ENCODE assay signal across 8 cellular contexts in the genomic region with DNA sequence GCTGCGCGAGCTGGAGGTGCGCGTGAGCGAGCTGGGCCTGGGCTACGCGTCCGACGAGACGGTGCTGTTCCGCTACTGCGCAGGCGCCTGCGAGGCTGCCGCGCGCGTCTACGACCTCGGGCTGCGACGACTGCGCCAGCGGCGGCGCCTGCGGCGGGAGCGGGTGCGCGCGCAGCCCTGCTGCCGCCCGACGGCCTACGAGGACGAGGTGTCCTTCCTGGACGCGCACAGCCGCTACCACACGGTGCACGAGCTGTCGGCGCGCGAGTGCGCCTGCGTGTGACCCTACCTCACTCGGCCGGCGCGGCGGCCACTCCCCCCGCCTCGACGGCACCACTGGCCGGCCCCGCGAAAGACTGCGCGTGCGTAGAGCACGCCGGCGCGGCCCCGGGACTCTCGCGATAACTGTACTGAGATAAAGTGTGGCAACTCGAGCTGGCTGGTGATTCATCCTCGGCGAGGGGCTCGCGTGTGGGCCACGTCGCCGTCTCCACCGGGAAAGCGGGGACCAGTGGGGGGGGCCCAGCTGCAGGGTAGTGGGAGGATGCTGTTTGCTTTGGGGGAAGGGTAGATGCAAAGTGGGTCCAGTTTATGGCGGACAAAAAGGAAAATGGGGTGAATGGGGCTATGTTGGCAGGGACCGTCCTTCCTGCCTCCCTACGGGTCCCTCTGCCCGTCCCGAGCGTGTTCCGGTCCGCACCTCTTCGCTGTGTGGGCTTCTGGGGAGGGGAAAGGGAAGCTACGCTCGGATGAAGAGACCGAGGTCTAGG. TPM values are rescaled to one million over a fixed set of nuclear protein-coding genes. Genes with fewer than 3 reads are reported as not detected.
A peak's percentile ranks its signal among the peaks of the same experiment; 100 is the strongest.
DNase-seq lines count a peak whose midpoint lies in the region; ATAC-seq and TF ChIP-seq lines count a peak whose summit lies in the region.

No MANE protein-coding gene starts in this region.

- no peaks in the 10 kb centered on the region for H3K9me3 ChIP-seq in adipocyte (ENCODE audit: control insufficient read depth, low read length)
- H3K9me3 ChIP-seq in right atrium auricular region, result no peaks in the 10 kb centered on the region
- H3K9me3 ChIP-seq in prostate gland, result no peaks in the 10 kb centered on the region
- no peaks in the 10 kb centered on the region for H3K9me3 ChIP-seq in upper lobe of right lung

- no peaks in the 10 kb centered on the region for H3K4me1 Mint-ChIP-seq in HFFc6 (ENCODE audit: low read depth)

- ATAC-seq in upper lobe of right lung, result peak; percentile 90

- peaks cover 30% of the 10 kb centered on the region for H3K27me3 Mint-ChIP-seq in HFFc6 (ENCODE audit: insufficient read depth)

- WGBS in prostate gland, result 3% methylated on average over 64 of the region's 91 CpGs

- H3K36me3 ChIP-seq in adipocyte (ENCODE audit: control insufficient read depth, insufficient read depth, low read length, severe bottlenecking) (no peaks in the 10 kb centered on the region), right atrium auricular region (no peaks in the 10 kb centered on the region), prostate gland (no peaks in the 10 kb centered on the region), upper lobe of right lung (no peaks in the 10 kb centered on the region)

- H3K4me3 Mint-ChIP-seq in HFFc6, result peak overlapping the region; percentile 71

- intact Hi-C loops in prostate gland (cut with DNase I) (loop anchor here (2.0 kb wide), 2 partner anchors 23 to 65 kb away; a partner anchor contains a TSS), upper lobe of right lung (cut with DNase I) (no loop called here)

- peaks cover 3% of the 10 kb centered on the region for H3K4me1 ChIP-seq in adipocyte (ENCODE audit: control insufficient read depth, insufficient read depth, low read length)
- H3K4me1 ChIP-seq in right atrium auricular region, result peaks cover 0 to 24% of the 10 kb centered on the region in 2 donors
- no peaks in the 10 kb centered on the region for H3K4me1 ChIP-seq in prostate gland (replicated peaks)
- H3K4me1 ChIP-seq in upper lobe of right lung, result peaks cover 8% of the 10 kb centered on the region

- H3K9ac ChIP-seq in adipocyte (ENCODE audit: low read length), result peak overlapping the region; percentile 80

- peaks cover 4% of the 10 kb centered on the region; the same call in 1 of the 2 replicates for H3K36me3 Mint-ChIP-seq in HFFc6 (ENCODE audit: low read depth)

- peak overlapping the region; percentile 64; the same call in 1 of the 2 replicates for H3K4me3 ChIP-seq in GM08714 (ENCODE audit: low read length)
- H3K4me3 ChIP-seq in adipocyte (ENCODE audit: low read length), result peak overlapping the region; percentile 77
- peak overlapping the region; percentile 38 to 51 for H3K4me3 ChIP-seq in right atrium auricular region
- peak overlapping the region; percentile 25 to 39 for H3K4me3 ChIP-seq in prostate gland
- peak overlapping the region; percentile 63 for H3K4me3 ChIP-seq in upper lobe of right lung

- TF ChIP-seq CTCF in HFFc6 (IDR thresholded peaks at IDR 0.05), result no peak
- TF ChIP-seq CTCF in right atrium auricular region (IDR thresholded peaks at IDR 0.05), result no peak
- no peak for TF ChIP-seq CTCF in prostate gland (IDR thresholded peaks at IDR 0.05)
- no peak for TF ChIP-seq CTCF in upper lobe of right lung (IDR thresholded peaks at IDR 0.05)

- H3K27ac ChIP-seq in right atrium auricular region, result peak overlapping the region; percentile 86 to 96
- peak overlapping the region; percentile 49 to 68 for H3K27ac ChIP-seq in prostate gland
- peak overlapping the region; percentile 66 for H3K27ac ChIP-seq in upper lobe of right lung

- no peak overlapping the region for H3K27ac Mint-ChIP-seq in HFFc6

- no peaks in the 10 kb centered on the region for H3K9me3 Mint-ChIP-seq in HFFc6

- DNase-seq in HFFc6, result peak; percentile 43
- peak; percentile 95 for DNase-seq in NCI-H1092 treated with DMSO at 0.1 percent for 48 hours (lab: John Stamatoyannopoulos, UW)
- peak; percentile 89 to 91 for DNase-seq in SW 1271 (lab: John Stamatoyannopoulos, UW)
- peak; percentile 65 for DNase-seq in adipocyte (ENCODE audit: low read depth)
- DNase-seq in right atrium auricular region (ENCODE audit: low spot score), result peak; percentile 87
- DNase-seq in prostate gland (ENCODE audit: low spot score), result peak; percentile 76
- peak; percentile 96 for DNase-seq in upper lobe of right lung

- TF ChIP-seq POLR2A in prostate gland (IDR thresholded peaks at IDR 0.05), result peak; percentile 85

- peaks cover 20% of the 10 kb centered on the region for H3K27me3 ChIP-seq in adipocyte (replicated peaks; ENCODE audit: control insufficient read depth, insufficient read depth, low read length)
- no peaks in the 10 kb centered on the region for H3K27me3 ChIP-seq in right atrium auricular region
- H3K27me3 ChIP-seq in prostate gland (replicated peaks; ENCODE audit: insufficient read depth), result no peaks in the 10 kb centered on the region
- H3K27me3 ChIP-seq in upper lobe of right lung, result peaks cover 18% of the 10 kb centered on the region

RNA-seq across cellular contexts. Expression of a gene that starts 11.4 kb away (rescaled TPM):
- total RNA-seq in HFFc6 (2021; fragmentation: NEBNext Ultra II Directional; extraction: Animal tissue kit (Norgen Biotek cat#: 25700)), result not detected
- total RNA-seq in right atrium auricular region, result not detected
- under 1 TPM in 1 of 2 donors, not detected in 1; 0.62 TPM for total RNA-seq in prostate gland
- 2.7 TPM for total RNA-seq in upper lobe of right lung

RNA-seq across cellular contexts. Expression of a gene that starts 23.2 kb away (rescaled TPM):
- not detected for total RNA-seq in HFFc6 (2021; fragmentation: NEBNext Ultra II Directional; extraction: Animal tissue kit (Norgen Biotek cat#: 25700))
- total RNA-seq in right atrium auricular region (not detected), prostate gland (1 to 10 TPM; 1.4 to 2.1 TPM), upper lobe of right lung (17.3 TPM)

RNA-seq across cellular contexts. Expression of a gene that starts 23.2 kb away (rescaled TPM):
- total RNA-seq in HFFc6 (2021; fragmentation: NEBNext Ultra II Directional; extraction: Animal tissue kit (Norgen Biotek cat#: 25700)), result not detected
- 10 to 100 TPM; 20.9 to 33.7 TPM for total RNA-seq in right atrium auricular region
- total RNA-seq in prostate gland, result 10 to 100 TPM in 1 of 2 donors, 1 to 10 TPM in 1; 9.7 to 12.9 TPM
- 2.1 TPM for total RNA-seq in upper lobe of right lung

RNA-seq across cellular contexts. Expression of a gene that starts 37.1 kb away (rescaled TPM):
- total RNA-seq in HFFc6 (2021; fragmentation: NEBNext Ultra II Directional; extraction: Animal tissue kit (Norgen Biotek cat#: 25700)), result 10 to 100 TPM; 15.6 to 20.5 (median 18.3) TPM
- total RNA-seq in right atrium auricular region (10 to 100 TPM; 12.1 to 24.8 TPM), prostate gland (10 to 100 TPM; 43.8 to 57.5 TPM), upper lobe of right lung (26.8 TPM)

RNA-seq across cellular contexts. Expression of a gene that starts 42.3 kb away (rescaled TPM):
- total RNA-seq in HFFc6 (2021; fragmentation: NEBNext Ultra II Directional; extraction: Animal tissue kit (Norgen Biotek cat#: 25700)), result not detected
- total RNA-seq in right atrium auricular region, result not detected
- not detected for total RNA-seq in prostate gland
- total RNA-seq in upper lobe of right lung, result not detected

Comparison
In these comparisons a context has a peak if more than half of its experiments do, and no peak if none do; other contexts are left out.
1. Peak in every context shown above with its lines: DNase-seq, ATAC-seq, H3K4me3 ChIP-seq and H3K27ac ChIP-seq.
2. DNase-seq: peak in every context shown above with its lines; median percentile 96 in upper lobe of right lung; 95 in NCI-H1092 treated with DMSO at 0.1 percent for 48 hours; 90 in SW 1271; 87 in right atrium auricular region; 76 in prostate gland; 65 in adipocyte; 43 in HFFc6.